Comparison of ENCODE assay signal across 12 cellular contexts in genomic region chr12:39144613-39145061, GRCh38.
DNase-seq lines count a peak whose midpoint lies in the region; ATAC-seq and TF ChIP-seq lines count a peak whose summit lies in the region.
"Had no signal": no experiment of that assay in that cellular context is flagged by ENCODE, and none has a peak within 500 bp of the region (broad histone marks: within the 10 kb centered on the region; RNA-seq: fewer than 3 reads in every experiment).

No MANE protein-coding gene starts in this region.

- H3K4me3 Mint-ChIP-seq in glutamatergic neuron (ENCODE audit: unreplicated experiment) (peak overlapping the region; percentile 85), neural progenitor cell (no peak overlapping the region)

- H3K27ac ChIP-seq in neural progenitor cell: no peak overlapping the region
- H3K27ac ChIP-seq in aorta (ENCODE audit: low read depth in 1 of 2, low read length in 2 of 2): no peak overlapping the region
- H3K27ac ChIP-seq: epithelial cell of prostate had no signal

- intact Hi-C loops in Right ventricle myocardium inferior (cut with DNase I) (no loop called here), cardiac septum (cut with DNase I) (no loop called here), aorta (cut with DNase I) (no loop called here)

- H3K9ac ChIP-seq in neural progenitor cell: no peak overlapping the region

- DNase-seq in Right ventricle myocardium inferior (ENCODE audit: missing footprints) (no peak), cardiac septum (ENCODE audit: low spot score) (no peak), glutamatergic neuron (peak; percentile 17), neural progenitor cell (ENCODE audit: low spot score) (no peak), aorta (no peak), inferior parietal cortex (ENCODE audit: extremely low spot score) (no peak), NAMALWA (ENCODE audit: low spot score) (no peak)
- DNase-seq in activated CD4-positive, alpha-beta T cell treated with anti-CD3 and anti-CD28 coated beads for 4 hours: no peak
- DNase-seq: NCI-H82; stimulated activated naive CD4-positive, alpha-beta T cell had no signal

- 17 to 18% methylated on average over 41 of the region's 41 CpGs for WGBS in aorta, 2 donors

- H4K20me1 ChIP-seq in neural progenitor cell (ENCODE audit: low read depth): no peaks in the 10 kb centered on the region

- H3K9me3 Mint-ChIP-seq in glutamatergic neuron (ENCODE audit: unreplicated experiment): peaks cover 3% of the 10 kb centered on the region
- peaks cover 16% of the 10 kb centered on the region for H3K9me3 Mint-ChIP-seq in neural progenitor cell

- TF ChIP-seq CTCF in glutamatergic neuron (IDR thresholded peaks at IDR 0.05; ENCODE audit: partially characterized antibody, unreplicated experiment): no peak
- no peak for TF ChIP-seq CTCF in neural progenitor cell (IDR thresholded peaks at IDR 0.05)

- H3K4me3 ChIP-seq in neural progenitor cell (no peak overlapping the region), aorta (ENCODE audit: low read length in 2 of 2) (no peak overlapping the region)

- H3K9me3 ChIP-seq in neural progenitor cell (ENCODE audit: low read depth) (no peaks in the 10 kb centered on the region), aorta (ENCODE audit: control insufficient read depth, low read length) (no peaks in the 10 kb centered on the region)

- H2AFZ ChIP-seq in neural progenitor cell (replicated peaks): peak overlapping the region; percentile 58

- H3K36me3 ChIP-seq in neural progenitor cell (no peaks in the 10 kb centered on the region), aorta (ENCODE audit: control insufficient read depth in 1 of 2, insufficient read depth in 2 of 2, low read length in 1 of 2) (no peaks in the 10 kb centered on the region)

- H3K4me2 ChIP-seq in neural progenitor cell: no peak overlapping the region

- no peaks in the 10 kb centered on the region for H3K79me2 ChIP-seq in neural progenitor cell (ENCODE audit: low read depth)

- H3F3A ChIP-seq in neural progenitor cell (ENCODE audit: low read depth): no peaks in the 10 kb centered on the region

- no peaks in the 10 kb centered on the region for H3K4me1 Mint-ChIP-seq in glutamatergic neuron (ENCODE audit: low read depth, unreplicated experiment)
- no peaks in the 10 kb centered on the region for H3K4me1 Mint-ChIP-seq in neural progenitor cell

- H3K27ac Mint-ChIP-seq in glutamatergic neuron (ENCODE audit: unreplicated experiment) (no peak overlapping the region), neural progenitor cell (no peak overlapping the region)
- H3K27ac Mint-ChIP-seq: activated CD8-positive, alpha-beta T cell treated with anti-CD3 and anti-CD28 coated beads, Interleukin-2, amount 10 ng/mL, durations not matched to agents 7 days and 5 days had no signal

- ATAC-seq in Right ventricle myocardium inferior: peak; percentile 33
- peak; percentile 54 for ATAC-seq in aorta (ENCODE audit: low FRiP score)

- H3K27me3 Mint-ChIP-seq in glutamatergic neuron (ENCODE audit: unreplicated experiment) (peaks cover 5% of the 10 kb centered on the region), neural progenitor cell (ENCODE audit: insufficient read depth, low read depth) (peaks cover 2% of the 10 kb centered on the region)

- no peaks in the 10 kb centered on the region for H3K4me1 ChIP-seq in neural progenitor cell
- H3K4me1 ChIP-seq in aorta (ENCODE audit: control insufficient read depth in 1 of 2, insufficient read depth in 2 of 2, low read length in 2 of 2): no peaks in the 10 kb centered on the region

- H3K27me3 ChIP-seq in neural progenitor cell (peaks cover 14% of the 10 kb centered on the region), aorta (ENCODE audit: control insufficient read depth in 1 of 2, insufficient read depth in 2 of 2, low read length in 1 of 2) (no peaks in the 10 kb centered on the region)

- peaks cover 9% of the 10 kb centered on the region for H3K36me3 Mint-ChIP-seq in glutamatergic neuron (ENCODE audit: unreplicated experiment)
- H3K36me3 Mint-ChIP-seq in neural progenitor cell: no peaks in the 10 kb centered on the region
